1 cellular context compared by ENCODE assay signal in genomic region chr1:211587123-211587522, GRCh38.
TF ChIP-seq lines count a peak whose summit lies in the region.

No MANE protein-coding gene starts in this region.

TF ChIP-seq in GM12878, 131 proteins besides CTCF, POLR2A, EP300 and RAD21 (continued from another document and continues in another):
- TF ChIP-seq PKNOX1 (IDR thresholded peaks at IDR 0.05): no peak
- no peak for TF ChIP-seq E2F4 (IDR thresholded peaks at IDR 0.05; ENCODE audit: low read depth, low read length)
- TF ChIP-seq NFIC (IDR thresholded peaks at IDR 0.05; ENCODE audit: low read depth, low read length): no peak
- TF ChIP-seq MTA2 (IDR thresholded peaks at IDR 0.05; ENCODE audit: low read depth): peak; percentile 91
- TF ChIP-seq ATF3 (IDR thresholded peaks at IDR 0.05; ENCODE audit: borderline replicate concordance, extremely low read depth, low read depth, low read length): no peak
- no peak for TF ChIP-seq SREBF2 (IDR thresholded peaks at IDR 0.05; ENCODE audit: low read length)
- no peak for TF ChIP-seq BMI1 (IDR thresholded peaks at IDR 0.05; ENCODE audit: borderline replicate concordance)
- no peak for TF ChIP-seq RELA (IDR thresholded peaks at IDR 0.05; ENCODE audit: borderline replicate concordance, partially characterized antibody)
- no peak for TF ChIP-seq MLLT1 (IDR thresholded peaks at IDR 0.05)
- no peak for TF ChIP-seq TAF1 (IDR thresholded peaks at IDR 0.05; ENCODE audit: borderline replicate concordance, low read depth, low read length)
- no peak for TF ChIP-seq EGR1 (IDR thresholded peaks at IDR 0.05; ENCODE audit: borderline replicate concordance in 1 of 2, low read depth in 2 of 2, low read length in 2 of 2)
- TF ChIP-seq ZBTB4 (CRISPR knock-in tag; IDR thresholded peaks at IDR 0.05): no peak
- no peak for TF ChIP-seq STAT1 (conservative IDR thresholded peaks at IDR 0.05)
- TF ChIP-seq SIN3A (IDR thresholded peaks at IDR 0.05; ENCODE audit: low read depth, low read length): no peak
- no peak for TF ChIP-seq USF1 (IDR thresholded peaks at IDR 0.05; ENCODE audit: borderline replicate concordance, extremely low read length, insufficient read depth, low read depth, low read length)
- no peak for TF ChIP-seq CUX1 (IDR thresholded peaks at IDR 0.05; ENCODE audit: insufficient replicate concordance, low read depth, low read length)
- no peak for TF ChIP-seq IKZF1 (conservative IDR thresholded peaks at IDR 0.05)
- peak; percentile 23; the same call in 1 of the 2 replicates for TF ChIP-seq RELB (IDR thresholded peaks at IDR 0.05; ENCODE audit: low read depth)
- no peak for TF ChIP-seq POLR2AphosphoS5 (IDR thresholded peaks at IDR 0.05; ENCODE audit: low read length)
- no peak for TF ChIP-seq ELK1 (IDR thresholded peaks at IDR 0.05; ENCODE audit: low read depth, low read length)
- TF ChIP-seq EED (IDR thresholded peaks at IDR 0.05; ENCODE audit: low read depth): no peak
- no peak for TF ChIP-seq RCOR1 (conservative IDR thresholded peaks at IDR 0.05; ENCODE audit: low read depth, low read length)
- no peak for TF ChIP-seq NR2F1 (conservative IDR thresholded peaks at IDR 0.05)
- no peak for TF ChIP-seq ZSCAN29 (IDR thresholded peaks at IDR 0.05)
- no peak for TF ChIP-seq CBX5 (IDR thresholded peaks at IDR 0.05; ENCODE audit: low read depth)
- TF ChIP-seq NR2C2 (IDR thresholded peaks at IDR 0.05; ENCODE audit: borderline replicate concordance, control insufficient read depth, insufficient read length, low read depth): no peak
- TF ChIP-seq POLR2AphosphoS2 (IDR thresholded peaks at IDR 0.05; ENCODE audit: low read depth, low read length): no peak
- no peak for TF ChIP-seq CREM (IDR thresholded peaks at IDR 0.05; ENCODE audit: low read depth)
- no peak for TF ChIP-seq CBX3 (IDR thresholded peaks at IDR 0.05; ENCODE audit: borderline replicate concordance, low read depth)
- no peak for TF ChIP-seq HCFC1 (IDR thresholded peaks at IDR 0.05; ENCODE audit: low read length)
- TF ChIP-seq CHD1 (IDR thresholded peaks at IDR 0.05; ENCODE audit: low read depth, low read length): no peak
- peak; percentile 87 to 89 for TF ChIP-seq BHLHE40 (IDR thresholded peaks at IDR 0.05; ENCODE audit: borderline replicate concordance in 1 of 2, low read depth in 2 of 2, low read length in 1 of 2)
- no peak for TF ChIP-seq ASH2L (IDR thresholded peaks at IDR 0.05; ENCODE audit: borderline replicate concordance, low read depth)
- no peak for TF ChIP-seq REST (IDR thresholded peaks at IDR 0.05; ENCODE audit: low read depth, low read length)
- no peak for TF ChIP-seq ATF2 (IDR thresholded peaks at IDR 0.05; ENCODE audit: low read length)
- no peak for TF ChIP-seq JUNB (IDR thresholded peaks at IDR 0.05)
- TF ChIP-seq IRF4 (IDR thresholded peaks at IDR 0.05; ENCODE audit: low read depth, low read length): no peak
- no peak for TF ChIP-seq TCF3 (IDR thresholded peaks at IDR 0.05; ENCODE audit: borderline replicate concordance, insufficient read depth, low read depth, low read length)
- TF ChIP-seq YY1 (IDR thresholded peaks at IDR 0.05; ENCODE audit: low read depth, low read length): no peak
